ENCODE assay signal across 17 cellular contexts in the genomic region with DNA sequence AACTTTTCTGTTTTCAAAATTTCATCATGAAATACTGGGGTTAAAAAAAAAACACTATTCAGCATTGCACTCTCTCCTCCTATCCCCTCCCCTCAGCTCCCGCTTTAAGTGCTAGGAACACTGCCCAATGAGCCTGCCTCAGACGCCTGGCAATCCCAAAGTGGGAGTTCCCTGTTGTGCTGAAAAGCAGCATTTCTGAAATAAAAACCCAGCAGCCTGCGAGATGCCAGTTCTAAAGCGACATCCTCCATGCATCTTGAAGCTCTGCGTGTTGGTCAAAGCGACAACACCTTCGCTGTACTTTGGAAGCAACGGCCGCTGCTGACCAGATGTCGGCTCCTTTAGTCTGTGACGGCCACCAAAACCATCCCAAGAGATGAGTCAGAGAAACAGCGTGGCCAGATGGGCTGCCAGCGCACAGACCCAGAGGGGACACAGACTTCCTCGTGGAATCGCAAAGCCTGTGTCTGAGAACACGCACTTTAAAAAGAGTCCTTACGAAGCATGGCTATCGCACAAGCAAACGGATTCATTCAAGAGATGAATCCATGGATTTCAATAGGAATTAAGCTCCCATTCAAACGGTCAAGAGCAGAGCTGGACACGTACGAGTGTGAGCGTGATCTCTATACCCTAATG. TPM values are rescaled to one million over a fixed set of nuclear protein-coding genes. Genes with fewer than 3 reads are reported as not detected.
DNase-seq lines count a peak whose midpoint lies in the region; ATAC-seq, FAIRE-seq and TF ChIP-seq lines count a peak whose summit lies in the region.
"Had no signal": no experiment of that assay in that cellular context is flagged by ENCODE, and none has a peak within 500 bp of the region (broad histone marks: within the 10 kb centered on the region; RNA-seq: fewer than 3 reads in every experiment).

No MANE protein-coding gene starts in this region.

- H3K79me2 ChIP-seq in SK-N-SH (ENCODE audit: insufficient read depth), result peaks cover 14% of the 10 kb centered on the region; the same call in 1 of the 2 replicates

- WGBS in SK-N-SH (ENCODE audit: low lambda C conversion rate), result 40% methylated on average over 23 of the region's 23 CpGs
- 84 to 86% methylated on average over 23 of the region's 23 CpGs for WGBS in pancreas, 2 donors

- intact Hi-C loops in pancreas (cut with DNase I), result no loop called here

- H3F3A ChIP-seq in SK-N-SH (replicated peaks; ENCODE audit: insufficient read depth), result peaks cover 3% of the 10 kb centered on the region

- no peak for TF ChIP-seq EP300 in SK-N-SH (IDR thresholded peaks at IDR 0.05; ENCODE audit: borderline replicate concordance in 1 of 2, low read depth in 1 of 2, low read length in 1 of 2)

- H3K9ac ChIP-seq in SK-N-SH, result no peak overlapping the region
- H3K9ac ChIP-seq: neural progenitor cell had no signal

- no peaks in the 10 kb centered on the region for H3K9me2 ChIP-seq in SK-N-SH

- POLR2A ChIA-PET in SK-N-SH (lab: Yijun Ruan, JAX), result interaction anchor here (0.6 to 1.6 kb wide), 2 partner anchors 34 to 429 kb away, joined by 3 to 4 read pairs; partner anchors contain the start of gene C16orf95

- peaks cover 0 to 30% of the 10 kb centered on the region in 2 experiments; a peak in 3 of 4 replicates for H3K4me1 ChIP-seq in SK-N-SH (ENCODE audit: control insufficient read depth in 1 of 2, insufficient read depth in 2 of 2, low read depth in 1 of 2, low read length in 1 of 2)
- H3K4me1 ChIP-seq in pancreas, result no peaks in the 10 kb centered on the region

- no peak for FAIRE-seq in pancreas (lab: Jason Lieb, UNC)

- H3K27me3 ChIP-seq in SK-N-SH (ENCODE audit: insufficient read depth) (no peaks in the 10 kb centered on the region), pancreas (no peaks in the 10 kb centered on the region)
- H3K27me3 ChIP-seq: neural progenitor cell had no signal

- no peaks in the 10 kb centered on the region for H3K9me3 ChIP-seq in SK-N-SH
- H3K9me3 ChIP-seq in pancreas, result no peaks in the 10 kb centered on the region

- no peak for TF ChIP-seq RAD21 in SK-N-SH (IDR thresholded peaks at IDR 0.05; ENCODE audit: low read length)

- H3K36me3 ChIP-seq in SK-N-SH (replicated peaks in 1 of 2; ENCODE audit: control insufficient read depth in 1 of 2, insufficient read depth in 2 of 2, low read length in 1 of 2), result peaks cover 6 to 9% of the 10 kb centered on the region in 2 experiments
- H3K36me3 ChIP-seq in pancreas, result peaks cover 0 to 10% (median 2%) of the 10 kb centered on the region in 3 donors
- H3K36me3 ChIP-seq: neural progenitor cell had no signal

- H3K4me3 ChIP-seq in SK-N-SH (ENCODE audit: low read depth in 2 of 2, low read length in 1 of 2) (peak overlapping the region in 1 of 2 experiments; percentile 1; a peak in 1 of 4 replicates), fibroblast of the aortic adventitia (ENCODE audit: low read depth, low read length) (peak overlapping the region; percentile 38), pancreas (no peak overlapping the region)
- H3K4me3 ChIP-seq: neural progenitor cell had no signal

- DNase-seq in Ammon's horn (ENCODE audit: low spot score) (peak; percentile 69), SK-N-SH (peak; percentile 85), fibroblast of the aortic adventitia (ENCODE audit: low read depth) (peak; percentile 58), pancreas (no peak), HK-2 (ENCODE audit: unreplicated experiment) (no peak), KG1 (lab: John Stamatoyannopoulos, UW) (no peak)
- DNase-seq in stimulated activated CD4-positive, alpha-beta T cell treated with anti-CD3 and anti-CD28 coated beads, Interleukin-15, amount 100 ng/mL, for 24 hours, result no peak
- DNase-seq: activated CD4-positive, alpha-beta T cell treated with anti-CD3 and anti-CD28 coated beads, Interleukin-2, amount 50 U/mL, for 1 hour; foreskin melanocyte; GDM1; kidney glomerular epithelial cell; NCI-H2107; T-cell had no signal

- CTCF ChIA-PET in SK-N-SH (lab: Yijun Ruan, JAX), result interaction anchor here (0.7 to 1.8 kb wide), 3 partner anchors 23 to 1530 kb away, joined by 3 to 5 read pairs (median 4); partner anchors contain the start of gene C16orf95

- peak in 3 of 4 donors; percentile 16 to 45 (median 40) for ATAC-seq in pancreas
- ATAC-seq in GM21360 (IDR thresholded peaks at IDR 0.05; ENCODE audit: unreplicated experiment), result no peak
- ATAC-seq: activated T-helper 17 cell treated with anti-CD3 and anti-CD28 coated beads, Interleukin-2, amount 50 U/mL, for 72 hours; T-cell had no signal

- TF ChIP-seq CTCF in SK-N-SH (IDR thresholded peaks at IDR 0.05) (no peak), fibroblast of the aortic adventitia (IDR thresholded peaks at IDR 0.05; ENCODE audit: insufficient read depth, low read length) (no peak), pancreas (IDR thresholded peaks at IDR 0.05) (no peak)

- no peak overlapping the region for H2AFZ ChIP-seq in SK-N-SH (ENCODE audit: low read depth)
- H2AFZ ChIP-seq: neural progenitor cell had no signal

- H3K4me2 ChIP-seq in SK-N-SH, result peak overlapping the region; percentile 43; the same call in 1 of the 2 replicates
- H3K4me2 ChIP-seq: neural progenitor cell had no signal

- peak overlapping the region; percentile 6 to 77; a peak in 3 of 4 replicates for H3K27ac ChIP-seq in SK-N-SH (ENCODE audit: low read depth in 2 of 2, low read length in 1 of 2)
- no peak overlapping the region for H3K27ac ChIP-seq in pancreas
- H3K27ac ChIP-seq: C4-2B, neural progenitor cell had no signal

- no peaks in the 10 kb centered on the region for H4K20me1 ChIP-seq in SK-N-SH (ENCODE audit: insufficient read depth)

TF ChIP-seq in SK-N-SH, 30 proteins besides CTCF, POLR2A, EP300 and RAD21 (continues in another document):
- TF ChIP-seq TCF12 (IDR thresholded peaks at IDR 0.05) (peak; percentile 68), USF1 (IDR thresholded peaks at IDR 0.05; ENCODE audit: borderline replicate concordance, low read depth) (no peak), FOSL2 (IDR thresholded peaks at IDR 0.05; ENCODE audit: borderline replicate concordance, low read depth) (peak; percentile 18; the same call in 1 of the 2 replicates), GATA2 (CRISPR knock-in tag; IDR thresholded peaks at IDR 0.05) (no peak; the same call in 1 of the 2 replicates), GABPA (IDR thresholded peaks at IDR 0.05; ENCODE audit: low read depth) (no peak), MXI1 (IDR thresholded peaks at IDR 0.05; ENCODE audit: low read depth, low read length) (peak; percentile 96), NFIC (IDR thresholded peaks at IDR 0.05; ENCODE audit: borderline replicate concordance) (no peak), POLR2AphosphoS5 (IDR thresholded peaks at IDR 0.05; ENCODE audit: low read depth, low read length) (0 out of 2 replicates have a peak, but pooled peaks have one; percentile 17), YY1 (IDR thresholded peaks at IDR 0.05; ENCODE audit: low read depth) (no peak), TEAD4 (IDR thresholded peaks at IDR 0.05; ENCODE audit: borderline replicate concordance, insufficient read depth) (no peak), CHD2 (IDR thresholded peaks at IDR 0.05; ENCODE audit: low read length, partially characterized antibody) (no peak)
- TF ChIP-seq, protein P1, sequence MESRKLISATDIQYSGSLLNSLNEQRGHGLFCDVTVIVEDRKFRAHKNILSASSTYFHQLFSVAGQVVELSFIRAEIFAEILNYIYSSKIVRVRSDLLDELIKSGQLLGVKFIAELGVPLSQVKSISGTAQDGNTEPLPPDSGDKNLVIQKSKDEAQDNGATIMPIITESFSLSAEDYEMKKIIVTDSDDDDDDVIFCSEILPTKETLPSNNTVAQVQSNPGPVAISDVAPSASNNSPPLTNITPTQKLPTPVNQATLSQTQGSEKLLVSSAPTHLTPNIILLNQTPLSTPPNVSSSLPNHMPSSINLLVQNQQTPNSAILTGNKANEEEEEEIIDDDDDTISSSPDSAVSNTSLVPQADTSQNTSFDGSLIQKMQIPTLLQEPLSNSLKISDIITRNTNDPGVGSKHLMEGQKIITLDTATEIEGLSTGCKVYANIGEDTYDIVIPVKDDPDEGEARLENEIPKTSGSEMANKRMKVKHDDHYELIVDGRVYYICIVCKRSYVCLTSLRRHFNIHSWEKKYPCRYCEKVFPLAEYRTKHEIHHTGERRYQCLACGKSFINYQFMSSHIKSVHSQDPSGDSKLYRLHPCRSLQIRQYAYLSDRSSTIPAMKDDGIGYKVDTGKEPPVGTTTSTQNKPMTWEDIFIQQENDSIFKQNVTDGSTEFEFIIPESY (IDR thresholded peaks at IDR 0.05; ENCODE audit: borderline replicate concordance, low read depth), result no peak

RNA-seq across cellular contexts. Expression of gene FBXO31, which starts 32.8 kb away (rescaled TPM):
- polyA plus RNA-seq in SK-N-SH (2012; rRNA removed) (14.2 and 15.3 TPM in 2 replicates), pancreas (10 to 100 TPM; 20.9 to 31.2 TPM)
- polyA plus RNA-seq in SK-N-SH (2012; cell fraction: cytosol; rRNA removed), result 4.5 and 8.4 TPM in 2 replicates
- polyA plus RNA-seq in SK-N-SH (2012; cell fraction: nucleus; rRNA removed), result 45.0 and 46.1 TPM in 2 replicates
- total RNA-seq in fibroblast of the aortic adventitia (ENCODE audit: low replicate concordance) (23.1 and 30.4 TPM in 2 replicates), pancreas (10 to 100 TPM; 18.8 to 37.3 (median 24.9) TPM)

RNA-seq across cellular contexts. Expression of gene C16orf95, which starts 33.6 kb away (rescaled TPM):
- polyA plus RNA-seq in SK-N-SH (2012; rRNA removed), result 3.6 and 5.0 TPM in 2 replicates
- polyA plus RNA-seq in SK-N-SH (2012; cell fraction: cytosol; rRNA removed), result 3.2 and 4.6 TPM in 2 replicates
- polyA plus RNA-seq in SK-N-SH (2012; cell fraction: nucleus; rRNA removed), result 5.0 and 5.9 TPM in 2 replicates
- total RNA-seq in fibroblast of the aortic adventitia (ENCODE audit: low replicate concordance), result 2.0 and 3.4 TPM in 2 replicates
- total RNA-seq in pancreas, result 1 to 10 TPM; 1.1 to 3.2 (median 2.4) TPM
- 1 to 10 TPM; 3.1 to 4.7 TPM for polyA plus RNA-seq in pancreas

RNA-seq across cellular contexts. Expression of gene MAP1LC3B, which starts 41.3 kb away (rescaled TPM):
- polyA plus RNA-seq in SK-N-SH (2012; rRNA removed) (33.7 and 36.9 TPM in 2 replicates), pancreas (10 to 100 TPM; 20.9 to 35.1 TPM)
- 59.8 and 68.6 TPM in 2 replicates for polyA plus RNA-seq in SK-N-SH (2012; cell fraction: cytosol; rRNA removed)
- polyA plus RNA-seq in SK-N-SH (2012; cell fraction: nucleus; rRNA removed), result 15.8 and 26.7 TPM in 2 replicates
- total RNA-seq in fibroblast of the aortic adventitia (ENCODE audit: low replicate concordance) (22.2 and 54.9 TPM in 2 replicates), pancreas (10 to 100 TPM; 13.9 to 29.4 (median 19.6) TPM)

Comparison
In these comparisons a context has a peak if more than half of its experiments do, and no peak if none do; other contexts are left out.
1. DNase-seq: peak in Ammon's horn (single experiment), SK-N-SH (single experiment) and fibroblast of the aortic adventitia (single experiment); none in pancreas (0 of 6), HK-2 (single experiment), KG1 (single experiment) and stimulated activated CD4-positive, alpha-beta T cell treated with anti-CD3 and anti-CD28 coated beads, Interleukin-15, amount 100 ng/mL, for 24 hours (single experiment).
2. H3K27ac ChIP-seq: peak in SK-N-SH (2 of 2); none in pancreas (0 of 4).